8 cellular contexts compared by ENCODE assay signal in the genomic region with DNA sequence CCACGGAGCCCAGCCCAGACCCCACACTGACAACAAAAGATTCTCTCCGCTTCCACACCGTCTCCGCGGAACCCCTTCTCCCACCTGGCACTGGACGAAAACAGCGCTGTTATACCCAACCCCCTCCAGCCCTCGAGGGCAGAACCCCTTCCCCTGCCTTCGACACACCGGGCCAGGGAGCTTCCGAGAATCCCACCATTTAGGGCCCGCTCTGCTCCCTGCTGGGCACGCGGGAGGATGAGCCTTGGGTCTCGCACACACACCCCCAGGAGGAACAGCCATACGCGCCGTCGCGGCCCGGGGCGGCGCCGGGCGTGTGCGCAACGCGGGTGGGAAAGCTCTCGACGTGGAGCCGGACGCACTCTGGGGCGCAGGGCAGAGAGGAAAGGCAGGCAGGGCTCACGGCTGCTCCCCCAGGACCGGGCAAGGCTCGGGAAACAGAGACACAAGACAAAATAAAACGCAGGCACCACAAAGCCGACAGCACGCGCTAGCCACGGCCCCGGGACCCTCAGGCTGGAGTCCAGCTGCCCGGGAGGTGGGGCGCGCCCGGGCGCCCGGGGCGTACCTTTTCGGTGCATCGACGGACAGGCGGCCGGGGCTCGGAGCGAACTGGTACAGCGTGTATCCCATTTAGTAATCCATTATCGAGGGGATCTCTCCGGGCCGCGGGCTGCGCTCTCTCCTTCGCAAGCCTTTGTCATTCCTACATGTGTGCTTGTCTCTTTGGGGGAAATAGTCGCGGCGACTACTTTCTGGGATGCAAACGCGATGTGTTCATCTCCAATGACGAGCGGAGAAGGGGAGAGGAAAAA. TPM values are rescaled to one million over a fixed set of nuclear protein-coding genes. Genes with fewer than 3 reads are reported as not detected.
DNase-seq lines count a peak whose midpoint lies in the region; ATAC-seq and TF ChIP-seq lines count a peak whose summit lies in the region.

No MANE protein-coding gene starts in this region.

- TF ChIP-seq CTCF in SK-N-SH (IDR thresholded peaks at IDR 0.05) (no peak), epithelial cell of proximal tubule (conservative IDR thresholded peaks at IDR 0.05; ENCODE audit: low read depth, low read length) (no peak)

- H2AFZ ChIP-seq in SK-N-SH (ENCODE audit: low read depth), result peak overlapping the region; percentile 73

- no peak for TF ChIP-seq EP300 in SK-N-SH (IDR thresholded peaks at IDR 0.05; ENCODE audit: borderline replicate concordance in 1 of 2, low read depth in 1 of 2, low read length in 1 of 2)

- H3K9me3 ChIP-seq in SK-N-SH (no peaks in the 10 kb centered on the region), muscle layer of duodenum (ENCODE audit: control insufficient read depth in 1 of 2, low read length in 2 of 2) (no peaks in the 10 kb centered on the region), aorta (ENCODE audit: control insufficient read depth, low read length) (no peaks in the 10 kb centered on the region)

- no peak overlapping the region for H3K9ac ChIP-seq in SK-N-SH

- H3K4me2 ChIP-seq in SK-N-SH, result peak overlapping the region; percentile 99

- no peaks in the 10 kb centered on the region for H3K36me3 ChIP-seq in SK-N-SH (replicated peaks in 1 of 2; ENCODE audit: control insufficient read depth in 1 of 2, insufficient read depth in 2 of 2, low read length in 1 of 2)
- no peaks in the 10 kb centered on the region for H3K36me3 ChIP-seq in muscle layer of duodenum (ENCODE audit: control insufficient read depth in 1 of 2, insufficient read depth in 2 of 2, low read length in 2 of 2)
- no peaks in the 10 kb centered on the region for H3K36me3 ChIP-seq in aorta (ENCODE audit: control insufficient read depth in 1 of 2, insufficient read depth in 2 of 2, low read length in 1 of 2)

- H4K20me1 ChIP-seq in SK-N-SH (ENCODE audit: insufficient read depth), result no peaks in the 10 kb centered on the region

- H3K79me2 ChIP-seq in SK-N-SH (ENCODE audit: insufficient read depth), result no peaks in the 10 kb centered on the region

- ATAC-seq in aorta (ENCODE audit: low FRiP score), result peak; percentile 4

- intact Hi-C loops in aorta (cut with DNase I), result loop anchor here (10.0 kb wide), 2 partner anchors 181 to 371 kb away; no protein-coding TSS in a partner anchor

- H3K27ac ChIP-seq in SK-N-SH (ENCODE audit: low read depth in 2 of 2, low read length in 1 of 2) (peak overlapping the region in 1 of 2 experiments; percentile 73; a peak in 2 of 4 replicates), muscle layer of duodenum (ENCODE audit: low read length) (peak overlapping the region; percentile 77), aorta (ENCODE audit: low read depth in 1 of 2, low read length in 2 of 2) (no peak overlapping the region)

- H3K4me3 ChIP-seq in SK-N-SH (ENCODE audit: low read depth in 2 of 2, low read length in 1 of 2), result peak overlapping the region; percentile 56 to 76
- H3K4me3 ChIP-seq in epithelial cell of proximal tubule (ENCODE audit: low read depth, low read length), result peak overlapping the region; percentile 90
- peak overlapping the region; percentile 83 to 93 for H3K4me3 ChIP-seq in muscle layer of duodenum (ENCODE audit: low read depth in 1 of 2, low read length in 2 of 2)
- peak overlapping the region; percentile 36 to 53 for H3K4me3 ChIP-seq in aorta (ENCODE audit: low read length in 2 of 2)

- H3K27me3 ChIP-seq in SK-N-SH (ENCODE audit: insufficient read depth), result peaks cover 55% of the 10 kb centered on the region
- H3K27me3 ChIP-seq in muscle layer of duodenum (ENCODE audit: low read depth, low read length), result peaks cover 4% of the 10 kb centered on the region
- H3K27me3 ChIP-seq in aorta (ENCODE audit: control insufficient read depth in 1 of 2, insufficient read depth in 2 of 2, low read length in 1 of 2), result no peaks in the 10 kb centered on the region

- peak; percentile 34 to 57 for DNase-seq in NCI-H524 (lab: John Stamatoyannopoulos, UW)
- DNase-seq in NCI-H524 treated with DMSO at 0.1 percent for 48 hours (lab: John Stamatoyannopoulos, UW), result no peak
- peak; percentile 69 for DNase-seq in SK-N-SH
- DNase-seq in epithelial cell of proximal tubule (ENCODE audit: low read depth), result no peak
- DNase-seq in aorta, result peak in 1 of 2 donors; percentile 80
- DNase-seq in NAMALWA (ENCODE audit: low spot score), result no peak
- DNase-seq in NCI-H2196 (lab: John Stamatoyannopoulos, UW; ENCODE audit: unreplicated experiment), result no peak

- WGBS in SK-N-SH (ENCODE audit: low lambda C conversion rate), result under 1% methylated on average over 26 of the region's 70 CpGs
- WGBS in aorta, 2 donors, result 0 to 1% methylated on average over 70 of the region's 70 CpGs

- H3K4me1 ChIP-seq in SK-N-SH (ENCODE audit: control insufficient read depth in 1 of 2, insufficient read depth in 2 of 2, low read depth in 1 of 2, low read length in 1 of 2) (peaks cover 0 to 22% of the 10 kb centered on the region in 2 experiments; a peak in 1 of 4 replicates), muscle layer of duodenum (ENCODE audit: control insufficient read depth in 1 of 2, insufficient read depth in 2 of 2, low read length in 2 of 2) (peaks cover 0 to 11% of the 10 kb centered on the region in 2 donors), aorta (ENCODE audit: control insufficient read depth in 1 of 2, insufficient read depth in 2 of 2, low read length in 2 of 2) (no peaks in the 10 kb centered on the region)

- no peaks in the 10 kb centered on the region for H3K9me2 ChIP-seq in SK-N-SH

- no peaks in the 10 kb centered on the region for H3F3A ChIP-seq in SK-N-SH (replicated peaks; ENCODE audit: insufficient read depth)

- CTCF ChIA-PET in SK-N-SH (lab: Yijun Ruan, JAX), result interaction anchor here (1.0 to 6.5 kb wide), 3 partner anchors 18 to 436 kb away, joined by 3 to 46 read pairs (median 13); no protein-coding TSS in a partner anchor

- POLR2A ChIA-PET in SK-N-SH (lab: Yijun Ruan, JAX), result no interaction called here

- no peak for TF ChIP-seq RAD21 in SK-N-SH (IDR thresholded peaks at IDR 0.05; ENCODE audit: low read length)

TF ChIP-seq in SK-N-SH, 30 proteins besides CTCF, POLR2A, EP300 and RAD21:
- TF ChIP-seq POLR2AphosphoS5 (IDR thresholded peaks at IDR 0.05; ENCODE audit: low read depth, low read length) (no peak), FOSL2 (IDR thresholded peaks at IDR 0.05; ENCODE audit: borderline replicate concordance, low read depth) (no peak), TAF1 (IDR thresholded peaks at IDR 0.05; ENCODE audit: borderline replicate concordance, low read depth, low read length) (no peak), TCF12 (IDR thresholded peaks at IDR 0.05) (no peak), ELF1 (IDR thresholded peaks at IDR 0.05) (no peak), JUND (IDR thresholded peaks at IDR 0.05) (no peak)
- TF ChIP-seq, protein P1, sequence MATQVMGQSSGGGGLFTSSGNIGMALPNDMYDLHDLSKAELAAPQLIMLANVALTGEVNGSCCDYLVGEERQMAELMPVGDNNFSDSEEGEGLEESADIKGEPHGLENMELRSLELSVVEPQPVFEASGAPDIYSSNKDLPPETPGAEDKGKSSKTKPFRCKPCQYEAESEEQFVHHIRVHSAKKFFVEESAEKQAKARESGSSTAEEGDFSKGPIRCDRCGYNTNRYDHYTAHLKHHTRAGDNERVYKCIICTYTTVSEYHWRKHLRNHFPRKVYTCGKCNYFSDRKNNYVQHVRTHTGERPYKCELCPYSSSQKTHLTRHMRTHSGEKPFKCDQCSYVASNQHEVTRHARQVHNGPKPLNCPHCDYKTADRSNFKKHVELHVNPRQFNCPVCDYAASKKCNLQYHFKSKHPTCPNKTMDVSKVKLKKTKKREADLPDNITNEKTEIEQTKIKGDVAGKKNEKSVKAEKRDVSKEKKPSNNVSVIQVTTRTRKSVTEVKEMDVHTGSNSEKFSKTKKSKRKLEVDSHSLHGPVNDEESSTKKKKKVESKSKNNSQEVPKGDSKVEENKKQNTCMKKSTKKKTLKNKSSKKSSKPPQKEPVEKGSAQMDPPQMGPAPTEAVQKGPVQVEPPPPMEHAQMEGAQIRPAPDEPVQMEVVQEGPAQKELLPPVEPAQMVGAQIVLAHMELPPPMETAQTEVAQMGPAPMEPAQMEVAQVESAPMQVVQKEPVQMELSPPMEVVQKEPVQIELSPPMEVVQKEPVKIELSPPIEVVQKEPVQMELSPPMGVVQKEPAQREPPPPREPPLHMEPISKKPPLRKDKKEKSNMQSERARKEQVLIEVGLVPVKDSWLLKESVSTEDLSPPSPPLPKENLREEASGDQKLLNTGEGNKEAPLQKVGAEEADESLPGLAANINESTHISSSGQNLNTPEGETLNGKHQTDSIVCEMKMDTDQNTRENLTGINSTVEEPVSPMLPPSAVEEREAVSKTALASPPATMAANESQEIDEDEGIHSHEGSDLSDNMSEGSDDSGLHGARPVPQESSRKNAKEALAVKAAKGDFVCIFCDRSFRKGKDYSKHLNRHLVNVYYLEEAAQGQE (IDR thresholded peaks at IDR 0.05; ENCODE audit: low read depth, low read length), result no peak
TF ChIP-seq in SK-N-SH: peak in this region for 0.

RNA-seq across cellular contexts. Expression of a gene that starts 0.8 kb away (rescaled TPM):
- polyA plus RNA-seq in SK-N-SH (2012; rRNA removed) (0.18 and 0.29 TPM in 2 replicates), aorta (1 to 10 TPM in 1 of 2 donors, under 1 TPM in 1; 0.10 to 6.3 TPM)
- polyA plus RNA-seq in SK-N-SH (2012; cell fraction: cytosol; rRNA removed), result 0.30 and 0.31 TPM in 2 replicates
- polyA plus RNA-seq in SK-N-SH (2012; cell fraction: nucleus; rRNA removed), result 0.77 and 0.98 TPM in 2 replicates
- total RNA-seq in epithelial cell of proximal tubule (8.3 and 11.6 TPM in 2 replicates), aorta (10 to 100 TPM; 19.8 to 28.5 TPM)

Comparison
In these comparisons a context has a peak if more than half of its experiments do, and no peak if none do; other contexts are left out.
1. DNase-seq: peak in NCI-H524 (2 of 2) and SK-N-SH (single experiment); none in NCI-H524 treated with DMSO at 0.1 percent for 48 hours (single experiment), epithelial cell of proximal tubule (single experiment), NAMALWA (single experiment) and NCI-H2196 (single experiment).
2. Peak in every context shown above with its lines, with median percentiles within 50 percentile points of each other: H3K4me3 ChIP-seq.